In the genomic region with DNA sequence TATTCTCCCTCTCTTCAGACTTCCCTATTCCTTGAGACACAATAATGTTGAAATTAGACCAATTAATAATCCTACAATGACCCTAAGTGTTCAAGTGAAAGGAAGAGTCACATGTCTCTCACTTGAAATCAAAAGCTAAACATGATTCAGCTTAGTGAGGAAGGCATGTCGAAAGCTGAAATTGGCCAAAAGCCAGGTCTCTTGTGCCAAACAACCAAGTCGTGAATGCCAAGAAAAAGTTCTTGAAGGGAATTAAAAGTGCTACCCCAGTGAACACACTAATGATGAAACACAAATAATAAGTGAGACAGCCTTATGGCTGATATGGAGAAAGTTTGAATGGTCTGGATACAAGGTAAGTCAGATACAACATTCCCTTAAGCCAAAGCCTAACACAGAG, we compare ENCODE assay signal across 14 cellular contexts.
A peak's percentile ranks its signal among the peaks of the same experiment; 100 is the strongest.
DNase-seq lines count a peak whose midpoint lies in the region; ATAC-seq and TF ChIP-seq lines count a peak whose summit lies in the region.
"Had no signal": no experiment of that assay in that cellular context is flagged by ENCODE, and none has a peak within 500 bp of the region (broad histone marks: within the 10 kb centered on the region; RNA-seq: fewer than 3 reads in every experiment).

No MANE protein-coding gene starts in this region.

- 14 to 15% methylated on average over 2 of the region's 2 CpGs for WGBS in transverse colon (ENCODE audit: low coverage in 1 of 2), 2 donors

- DNase-seq in RPMI8226: peak; percentile 61
- peak; percentile 93 for DNase-seq in fibroblast of gingiva (ENCODE audit: low read depth)
- DNase-seq in midbrain (lab: John Stamatoyannopoulos, UW): peak; percentile 7
- DNase-seq in transverse colon: no peak
- no peak for DNase-seq in activated T-cell treated with anti-CD3 and anti-CD28 coated beads, Interleukin-2, amount 50 U/mL, for 4 hours
- DNase-seq in activated CD8-positive, alpha-beta T cell treated with anti-CD3 and anti-CD28 coated beads, Interleukin-2, amount 10 ng/mL, durations not matched to agents 7 days and 5 days: no peak
- no peak for DNase-seq in left lobe of liver (ENCODE audit: low spot score)
- DNase-seq: activated CD4-positive, CD25-positive, alpha-beta regulatory T cell; HFFc6; Peyer's patch; trophoblast cell had no signal

- no peak overlapping the region for H3K27ac Mint-ChIP-seq in activated CD8-positive, alpha-beta T cell treated with anti-CD3 and anti-CD28 coated beads, Interleukin-2, amount 10 ng/mL, durations not matched to agents 7 days and 5 days
- H3K27ac Mint-ChIP-seq: activated T-helper 17 cell treated with anti-CD3 and anti-CD28 coated beads, Interleukin-2, amount 50 U/mL, for 72 hours; dendritic cell treated with granulocyte-macrophage colony-stimulating factor and Interleukin-4, amounts not matched to agents 40 ng/mL and 50 ng/mL, for 4 days; HFFc6 had no signal

- TF ChIP-seq CTCF in C4-2B (conservative IDR thresholded peaks at IDR 0.05) (no peak), transverse colon (IDR thresholded peaks at IDR 0.05) (no peak)

- H3K36me3 ChIP-seq in transverse colon: no peaks in the 10 kb centered on the region

- POLR2A ChIA-PET in activated CD8-positive, alpha-beta T cell treated with anti-CD3 and anti-CD28 coated beads, Interleukin-2, amount 10 ng/mL, durations not matched to agents 7 days and 5 days (lab: Charles Lee): no interaction called here

- no peak for TF ChIP-seq POLR2A in transverse colon (IDR thresholded peaks at IDR 0.05)

- H3K9me3 Mint-ChIP-seq in activated T-cell treated with anti-CD3 and anti-CD28 coated beads, Interleukin-2, amount 50 U/mL, for 4 hours: no peaks in the 10 kb centered on the region
- no peaks in the 10 kb centered on the region for H3K9me3 Mint-ChIP-seq in activated CD8-positive, alpha-beta T cell treated with anti-CD3 and anti-CD28 coated beads, Interleukin-2, amount 10 ng/mL, durations not matched to agents 7 days and 5 days (ENCODE audit: insufficient read depth)
- H3K9me3 Mint-ChIP-seq: activated T-helper 17 cell treated with anti-CD3 and anti-CD28 coated beads, Interleukin-2, amount 50 U/mL, for 72 hours; dendritic cell treated with granulocyte-macrophage colony-stimulating factor and Interleukin-4, amounts not matched to agents 40 ng/mL and 50 ng/mL, for 4 days; HFFc6 had no signal

- H3K9me3 ChIP-seq in transverse colon: no peaks in the 10 kb centered on the region
- H3K9me3 ChIP-seq: Peyer's patch had no signal

- H3K4me3 Mint-ChIP-seq in activated T-cell treated with anti-CD3 and anti-CD28 coated beads, Interleukin-2, amount 50 U/mL, for 4 hours: no peak overlapping the region
- no peak overlapping the region for H3K4me3 Mint-ChIP-seq in activated CD8-positive, alpha-beta T cell treated with anti-CD3 and anti-CD28 coated beads, Interleukin-2, amount 10 ng/mL, durations not matched to agents 7 days and 5 days
- H3K4me3 Mint-ChIP-seq: activated T-helper 17 cell treated with anti-CD3 and anti-CD28 coated beads, Interleukin-2, amount 50 U/mL, for 72 hours; dendritic cell treated with granulocyte-macrophage colony-stimulating factor and Interleukin-4, amounts not matched to agents 40 ng/mL and 50 ng/mL, for 4 days; HFFc6 had no signal

- no peaks in the 10 kb centered on the region for H3K36me3 Mint-ChIP-seq in activated T-cell treated with anti-CD3 and anti-CD28 coated beads, Interleukin-2, amount 50 U/mL, for 4 hours (ENCODE audit: insufficient read depth)
- no peaks in the 10 kb centered on the region for H3K36me3 Mint-ChIP-seq in activated CD8-positive, alpha-beta T cell treated with anti-CD3 and anti-CD28 coated beads, Interleukin-2, amount 10 ng/mL, durations not matched to agents 7 days and 5 days (ENCODE audit: low read depth)

- H3K27ac ChIP-seq in C4-2B (peak overlapping the region; percentile 7; the same call in 1 of the 2 replicates), transverse colon (no peak overlapping the region)
- H3K27ac ChIP-seq: Peyer's patch had no signal

- no peak overlapping the region for H3K4me3 ChIP-seq in transverse colon
- H3K4me3 ChIP-seq: Peyer's patch had no signal

- H3K4me1 Mint-ChIP-seq in activated T-cell treated with anti-CD3 and anti-CD28 coated beads, Interleukin-2, amount 50 U/mL, for 4 hours (ENCODE audit: low read depth): no peaks in the 10 kb centered on the region
- no peaks in the 10 kb centered on the region for H3K4me1 Mint-ChIP-seq in activated CD8-positive, alpha-beta T cell treated with anti-CD3 and anti-CD28 coated beads, Interleukin-2, amount 10 ng/mL, durations not matched to agents 7 days and 5 days (ENCODE audit: low read depth)
- H3K4me1 Mint-ChIP-seq: activated T-helper 17 cell treated with anti-CD3 and anti-CD28 coated beads, Interleukin-2, amount 50 U/mL, for 72 hours had no signal

- intact Hi-C loops in transverse colon (cut with DNase I; ENCODE audit: low total_unique reads): no loop called here

- in situ Hi-C loops in transverse colon (cut with MboI; ENCODE audit: low pct_ligation_motif_present in 1 of 4, low pct_unique_long_range_greater_than_20kb in 1 of 4, low sequenced_read_pairs in 3 of 4): no loop called here

- H3K4me1 ChIP-seq in transverse colon: peaks cover 0 to 22% (median 17%) of the 10 kb centered on the region in 4 donors
- H3K4me1 ChIP-seq: Peyer's patch had no signal

- CTCF ChIA-PET in activated CD8-positive, alpha-beta T cell treated with anti-CD3 and anti-CD28 coated beads, Interleukin-2, amount 10 ng/mL, durations not matched to agents 7 days and 5 days (lab: Charles Lee): no interaction called here

- H3K27me3 Mint-ChIP-seq in activated T-cell treated with anti-CD3 and anti-CD28 coated beads, Interleukin-2, amount 50 U/mL, for 4 hours (ENCODE audit: low read depth): no peaks in the 10 kb centered on the region
- H3K27me3 Mint-ChIP-seq in activated CD8-positive, alpha-beta T cell treated with anti-CD3 and anti-CD28 coated beads, Interleukin-2, amount 10 ng/mL, durations not matched to agents 7 days and 5 days (ENCODE audit: low read depth): peaks cover 3% of the 10 kb centered on the region
- H3K27me3 Mint-ChIP-seq: dendritic cell treated with granulocyte-macrophage colony-stimulating factor and Interleukin-4, amounts not matched to agents 40 ng/mL and 50 ng/mL, for 4 days had no signal

- H3K27me3 ChIP-seq in transverse colon: no peaks in the 10 kb centered on the region
- H3K27me3 ChIP-seq: Peyer's patch had no signal

- no peak for TF ChIP-seq EP300 in transverse colon (IDR thresholded peaks at IDR 0.05; ENCODE audit: low read depth)

- no peak for ATAC-seq in activated T-cell treated with anti-CD3 and anti-CD28 coated beads, Interleukin-2, amount 50 U/mL, for 4 hours
- no peak for ATAC-seq in activated CD8-positive, alpha-beta T cell treated with anti-CD3 and anti-CD28 coated beads, Interleukin-2, amount 10 ng/mL, durations not matched to agents 7 days and 5 days
- no peak for ATAC-seq in left lobe of liver
- ATAC-seq: activated T-helper 17 cell treated with anti-CD3 and anti-CD28 coated beads, Interleukin-2, amount 50 U/mL, for 72 hours had no signal

Comparison
In these comparisons a context has a peak if more than half of its experiments do, and no peak if none do; other contexts are left out.
1. DNase-seq: peak in RPMI8226 (single experiment), fibroblast of gingiva (single experiment) and midbrain (single experiment); none in transverse colon (single experiment), activated T-cell treated with anti-CD3 and anti-CD28 coated beads, Interleukin-2, amount 50 U/mL, for 4 hours (single experiment), activated CD8-positive, alpha-beta T cell treated with anti-CD3 and anti-CD28 coated beads, Interleukin-2, amount 10 ng/mL, durations not matched to agents 7 days and 5 days (single experiment) and left lobe of liver (single experiment).